ENCODE assay signal across 23 cellular contexts in the genomic region with DNA sequence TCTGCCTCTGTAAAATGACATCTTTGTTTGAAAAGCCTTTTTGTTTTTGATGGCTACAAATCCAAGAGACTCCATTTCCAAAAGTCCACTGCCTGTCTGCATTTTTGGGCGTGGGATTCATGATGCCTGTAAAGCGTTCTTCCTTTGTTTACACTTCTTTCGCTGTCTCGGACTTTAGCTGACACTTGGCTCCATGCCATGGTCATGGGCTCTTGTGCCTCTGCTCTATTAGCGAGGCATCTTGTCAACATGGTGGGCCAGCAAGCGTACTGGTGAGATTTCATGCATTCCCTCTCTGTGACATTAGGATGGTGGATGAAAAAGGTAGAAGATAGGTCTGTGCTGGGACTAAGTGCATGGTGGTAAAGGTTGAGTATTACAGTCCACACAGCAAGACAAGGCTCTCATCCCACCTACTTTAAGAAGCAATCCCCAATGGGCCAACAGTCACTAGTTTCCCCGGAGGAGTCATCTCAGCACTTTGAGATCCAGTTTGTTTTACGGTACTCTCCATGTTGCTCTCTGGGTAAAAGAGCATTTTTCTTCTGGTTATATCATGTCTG.
DNase-seq lines count a peak whose midpoint lies in the region; ATAC-seq and TF ChIP-seq lines count a peak whose summit lies in the region.
"Had no signal": no experiment of that assay in that cellular context is flagged by ENCODE, and none has a peak within 500 bp of the region (broad histone marks: within the 10 kb centered on the region; RNA-seq: fewer than 3 reads in every experiment).

No MANE protein-coding gene starts in this region.

- DNase-seq in MCF 10A (ENCODE audit: unreplicated experiment), result no peak
- DNase-seq in breast epithelium (ENCODE audit: low spot score in 2 of 2), result no peak
- DNase-seq in NCI-H345 treated with DMSO at 0.1 percent for 48 hours (lab: John Stamatoyannopoulos, UW; ENCODE audit: unreplicated experiment), result peak; percentile 45
- no peak for DNase-seq in right atrium auricular region (ENCODE audit: low spot score)
- DNase-seq in tibial nerve (ENCODE audit: low spot score in 2 of 2), result no peak
- no peak for DNase-seq in gastrocnemius medialis
- DNase-seq: ACHN; activated CD8-positive, alpha-beta T cell treated with anti-CD3 and anti-CD28 coated beads for 36 hours; endodermal cell; GDM1; GOT3; naive B cell; NCI-H2107; NK-92 treated with Interleukin-12 subunit alpha and Interleukin-12 subunit beta, amount 100 ng/mL, for 24 hours; stimulated activated CD4-positive, alpha-beta T cell treated with anti-CD3 and anti-CD28 coated beads, Interleukin-15, amount 100 ng/mL, for 24 hours; T-helper 1 cell had no signal

- TF ChIP-seq CTCF in MCF 10A (IDR thresholded peaks at IDR 0.05; ENCODE audit: unreplicated experiment), result no peak
- TF ChIP-seq CTCF in breast epithelium (IDR thresholded peaks at IDR 0.05), result no peak
- TF ChIP-seq CTCF in right atrium auricular region (IDR thresholded peaks at IDR 0.05), result no peak
- no peak for TF ChIP-seq CTCF in tibial nerve (IDR thresholded peaks at IDR 0.05)
- no peak for TF ChIP-seq CTCF in gastrocnemius medialis (IDR thresholded peaks at IDR 0.05 in 4 of 5, conservative IDR thresholded peaks at IDR 0.05 in 1 of 5)
- TF ChIP-seq CTCF in gastroesophageal sphincter (IDR thresholded peaks at IDR 0.05), result no peak

- TF ChIP-seq POLR2A in breast epithelium (IDR thresholded peaks at IDR 0.05) (no peak), tibial nerve (IDR thresholded peaks at IDR 0.05) (no peak), gastrocnemius medialis (IDR thresholded peaks at IDR 0.05) (no peak), gastroesophageal sphincter (IDR thresholded peaks at IDR 0.05) (no peak)

- H3K27me3 Mint-ChIP-seq in MCF 10A (ENCODE audit: insufficient read depth, unreplicated experiment), result no peaks in the 10 kb centered on the region
- H3K27me3 Mint-ChIP-seq in activated T-helper 17 cell treated with anti-CD3 and anti-CD28 coated beads, Interleukin-2, amount 50 U/mL, for 72 hours, result no peaks in the 10 kb centered on the region
- H3K27me3 Mint-ChIP-seq: activated CD8-positive, alpha-beta T cell treated with anti-CD3 and anti-CD28 coated beads for 36 hours; stimulated activated naive CD8-positive, alpha-beta T cell treated with anti-CD3 and anti-CD28 coated beads, Interleukin-15, Interleukin-2, amounts not matched to agents 100 ng/mL and 50 ng/mL, for 24 hours had no signal

- peak overlapping the region; percentile 17 for H3K27ac Mint-ChIP-seq in MCF 10A (ENCODE audit: low read depth, unreplicated experiment)
- H3K27ac Mint-ChIP-seq in activated T-helper 17 cell treated with anti-CD3 and anti-CD28 coated beads, Interleukin-2, amount 50 U/mL, for 72 hours, result no peak overlapping the region
- H3K27ac Mint-ChIP-seq: activated CD8-positive, alpha-beta T cell treated with anti-CD3 and anti-CD28 coated beads for 36 hours; activated T-helper 2 cell treated with anti-CD3 and anti-CD28 coated beads, Interferon-gamma antibody, Interleukin-2, Interleukin-4, amounts not matched to agents 10 μg/mL and 5 μg/mL and 100 μg/mL, durations not matched to agents 14 hours and 24 hours and 36 hours; endodermal cell; naive B cell; stimulated activated naive CD8-positive, alpha-beta T cell treated with anti-CD3 and anti-CD28 coated beads, Interleukin-15, Interleukin-2, amounts not matched to agents 100 ng/mL and 50 ng/mL, for 24 hours had no signal

- WGBS in tibial nerve, 2 donors, result 47 to 48% methylated on average over 8 of the region's 8 CpGs
- 58 to 63% methylated on average over 8 of the region's 8 CpGs for WGBS in gastroesophageal sphincter (ENCODE audit: low coverage in 1 of 2), 2 donors

- intact Hi-C loops in MCF 10A (cut with micrococcal nuclease), result no loop called here
- intact Hi-C loops in breast epithelium (cut with DNase I; ENCODE audit: low total_unique reads), result no loop called here
- intact Hi-C loops in gastrocnemius medialis (cut with DNase I; ENCODE audit: low total_unique reads), result no loop called here

- H3K4me1 Mint-ChIP-seq in MCF 10A (ENCODE audit: insufficient read depth, unreplicated experiment), result peaks cover 32% of the 10 kb centered on the region
- no peaks in the 10 kb centered on the region for H3K4me1 Mint-ChIP-seq in activated T-helper 17 cell treated with anti-CD3 and anti-CD28 coated beads, Interleukin-2, amount 50 U/mL, for 72 hours
- H3K4me1 Mint-ChIP-seq: endodermal cell, naive B cell had no signal

- no peaks in the 10 kb centered on the region for H3K27me3 ChIP-seq in breast epithelium
- no peaks in the 10 kb centered on the region for H3K27me3 ChIP-seq in right atrium auricular region
- H3K27me3 ChIP-seq in tibial nerve, result no peaks in the 10 kb centered on the region
- H3K27me3 ChIP-seq in gastrocnemius medialis, result no peaks in the 10 kb centered on the region
- no peaks in the 10 kb centered on the region for H3K27me3 ChIP-seq in gastroesophageal sphincter
- H3K27me3 ChIP-seq: adrenal gland had no signal

- in situ Hi-C loops in gastrocnemius medialis (cut with MboI; ENCODE audit: low sequenced_read_pairs in 4 of 4), result no loop called here

- H3K4me3 Mint-ChIP-seq in MCF 10A (ENCODE audit: unreplicated experiment), result no peak overlapping the region
- no peak overlapping the region for H3K4me3 Mint-ChIP-seq in activated T-helper 17 cell treated with anti-CD3 and anti-CD28 coated beads, Interleukin-2, amount 50 U/mL, for 72 hours
- H3K4me3 Mint-ChIP-seq: activated CD8-positive, alpha-beta T cell treated with anti-CD3 and anti-CD28 coated beads for 36 hours; endodermal cell; naive B cell; stimulated activated naive CD8-positive, alpha-beta T cell treated with anti-CD3 and anti-CD28 coated beads, Interleukin-15, Interleukin-2, amounts not matched to agents 100 ng/mL and 50 ng/mL, for 24 hours had no signal

- no peaks in the 10 kb centered on the region for H3K9me3 ChIP-seq in breast epithelium
- no peaks in the 10 kb centered on the region for H3K9me3 ChIP-seq in right atrium auricular region
- H3K9me3 ChIP-seq in tibial nerve, result no peaks in the 10 kb centered on the region
- no peaks in the 10 kb centered on the region for H3K9me3 ChIP-seq in gastrocnemius medialis
- H3K9me3 ChIP-seq in gastroesophageal sphincter, result no peaks in the 10 kb centered on the region
- H3K9me3 ChIP-seq: adrenal gland, psoas muscle had no signal

- ATAC-seq in gastrocnemius medialis, result no peak
- no peak for ATAC-seq in activated T-helper 17 cell treated with anti-CD3 and anti-CD28 coated beads, Interleukin-2, amount 50 U/mL, for 72 hours (replicated peaks)
- no peak for ATAC-seq in gastroesophageal sphincter
- ATAC-seq: activated CD8-positive, alpha-beta T cell treated with anti-CD3 and anti-CD28 coated beads for 36 hours had no signal

- H3K36me3 ChIP-seq in breast epithelium, result no peaks in the 10 kb centered on the region
- no peaks in the 10 kb centered on the region for H3K36me3 ChIP-seq in right atrium auricular region
- H3K36me3 ChIP-seq in tibial nerve, result no peaks in the 10 kb centered on the region
- H3K36me3 ChIP-seq in gastrocnemius medialis, result no peaks in the 10 kb centered on the region
- no peaks in the 10 kb centered on the region for H3K36me3 ChIP-seq in gastroesophageal sphincter
- H3K36me3 ChIP-seq: adrenal gland had no signal

- POLR2A ChIA-PET in MCF 10A (lab: Yijun Ruan, JAX), result interaction anchor here (0.8 to 5.3 kb wide), 6 partner anchors 16 to 302 kb away, joined by 3 to 33 read pairs (median 4); no protein-coding TSS in a partner anchor

- H3K27ac ChIP-seq in breast epithelium (no peak overlapping the region), right atrium auricular region (peak overlapping the region; percentile 14 to 46), tibial nerve (peak overlapping the region in 3 of 4 donors; percentile 21 to 49 (median 37)), gastrocnemius medialis (no peak overlapping the region), gastroesophageal sphincter (peak overlapping the region in 1 of 4 donors; percentile 13)
- H3K27ac ChIP-seq: adrenal gland, psoas muscle had no signal

- H3K4me3 ChIP-seq in breast epithelium, result no peak overlapping the region
- no peak overlapping the region for H3K4me3 ChIP-seq in right atrium auricular region
- no peak overlapping the region for H3K4me3 ChIP-seq in tibial nerve
- H3K4me3 ChIP-seq in gastrocnemius medialis, result no peak overlapping the region
- H3K4me3 ChIP-seq in gastroesophageal sphincter, result no peak overlapping the region
- H3K4me3 ChIP-seq: adrenal gland, lung, psoas muscle had no signal

- CTCF ChIA-PET in MCF 10A (lab: Yijun Ruan, JAX), result interaction anchor here (0.8 to 1.0 kb wide), 2 partner anchors 19 to 45 kb away, joined by 3 to 5 read pairs; no protein-coding TSS in a partner anchor

- no peaks in the 10 kb centered on the region for H3K4me1 ChIP-seq in breast epithelium
- H3K4me1 ChIP-seq in right atrium auricular region, result peaks cover 0 to 24% of the 10 kb centered on the region in 2 donors
- H3K4me1 ChIP-seq in tibial nerve, result peaks cover 0 to 35% (median 8%) of the 10 kb centered on the region in 4 donors
- H3K4me1 ChIP-seq in gastrocnemius medialis, result peaks cover 0 to 5% of the 10 kb centered on the region in 2 donors
- peaks cover 4 to 30% (median 21%) of the 10 kb centered on the region in 3 donors for H3K4me1 ChIP-seq in gastroesophageal sphincter
- H3K4me1 ChIP-seq: psoas muscle had no signal

- no peaks in the 10 kb centered on the region for H3K9me3 Mint-ChIP-seq in MCF 10A (ENCODE audit: unreplicated experiment)
- no peaks in the 10 kb centered on the region for H3K9me3 Mint-ChIP-seq in activated T-helper 17 cell treated with anti-CD3 and anti-CD28 coated beads, Interleukin-2, amount 50 U/mL, for 72 hours
- H3K9me3 Mint-ChIP-seq: activated CD8-positive, alpha-beta T cell treated with anti-CD3 and anti-CD28 coated beads for 36 hours; activated T-helper 2 cell treated with anti-CD3 and anti-CD28 coated beads, Interferon-gamma antibody, Interleukin-2, Interleukin-4, amounts not matched to agents 10 μg/mL and 5 μg/mL and 100 μg/mL, durations not matched to agents 14 hours and 24 hours and 36 hours; endodermal cell; naive B cell; stimulated activated naive CD8-positive, alpha-beta T cell treated with anti-CD3 and anti-CD28 coated beads, Interleukin-15, Interleukin-2, amounts not matched to agents 100 ng/mL and 50 ng/mL, for 24 hours had no signal

- no TSS peak for BruUV-seq in MCF 10A (replicated peaks; lab: Mats Ljungman, UMichigan)

- no peak for TF ChIP-seq EP300 in tibial nerve (IDR thresholded peaks at IDR 0.05)
- TF ChIP-seq EP300 in gastroesophageal sphincter (IDR thresholded peaks at IDR 0.05), result no peak

- H3K36me3 Mint-ChIP-seq in MCF 10A (ENCODE audit: insufficient read depth, unreplicated experiment), result no peaks in the 10 kb centered on the region
- no peaks in the 10 kb centered on the region for H3K36me3 Mint-ChIP-seq in activated T-helper 17 cell treated with anti-CD3 and anti-CD28 coated beads, Interleukin-2, amount 50 U/mL, for 72 hours (ENCODE audit: low read depth)
- H3K36me3 Mint-ChIP-seq: naive B cell had no signal

Comparison
In these comparisons a context has a peak if more than half of its experiments do, and no peak if none do; other contexts are left out.
1. H3K27ac ChIP-seq: peak in right atrium auricular region (2 of 2) and tibial nerve (3 of 4); none in breast epithelium (0 of 2) and gastrocnemius medialis (0 of 4).